Comparison of ENCODE assay signal across 8 cellular contexts in genomic region chr2:142131016-142131714, GRCh38. TPM values are rescaled to one million over a fixed set of nuclear protein-coding genes. Genes with fewer than 3 reads are reported as not detected.
DNase-seq lines count a peak whose midpoint lies in the region; ATAC-seq and TF ChIP-seq lines count a peak whose summit lies in the region.

Gene LRP1B, minus strand, starts transcription at chr2:142131016. Its CDS starts 287 bp downstream, at chr2:142130729.

- intact Hi-C loops in colonic mucosa (cut with DNase I): no loop called here
- intact Hi-C loops in left lung (cut with DNase I): no loop called here
- intact Hi-C loops in naive thymus-derived CD4-positive, alpha-beta T cell (cut with micrococcal nuclease): no loop called here

- ATAC-seq in GM21423 (IDR thresholded peaks at IDR 0.05; ENCODE audit: unreplicated experiment): peak; percentile 46
- peak; percentile 75 for ATAC-seq in left lung
- ATAC-seq in naive thymus-derived CD4-positive, alpha-beta T cell: no peak
- ATAC-seq in effector memory CD8-positive, alpha-beta T cell (replicated peaks): no peak

- DNase-seq in ELF-1 (ENCODE audit: low read depth, low spot score) (peak; percentile 49), NCI-H345 (lab: John Stamatoyannopoulos, UW) (peak; percentile 66), colonic mucosa (no peak), left lung (peak in 1 of 2 donors; percentile 33), suprapubic skin (ENCODE audit: low spot score in 2 of 2) (no peak)
- no peak for DNase-seq in naive thymus-derived CD4-positive, alpha-beta T cell
- DNase-seq in effector memory CD8-positive, alpha-beta T cell: no peak

- POLR2A ChIA-PET in naive thymus-derived CD4-positive, alpha-beta T cell (lab: Charles Lee): no interaction called here

- no peak within 1 kb of the TSS for H3K9ac ChIP-seq in colonic mucosa (ENCODE audit: low read depth in 2 of 2, low read length in 2 of 2)

- no peak for TF ChIP-seq POLR2A in suprapubic skin (IDR thresholded peaks at IDR 0.05)

- H3K9me3 ChIP-seq in colonic mucosa (no peaks in the 10 kb centered on the region), left lung (no peaks in the 10 kb centered on the region), suprapubic skin (no peaks in the 10 kb centered on the region)
- no peaks in the 10 kb centered on the region for H3K9me3 ChIP-seq in naive thymus-derived CD4-positive, alpha-beta T cell (ENCODE audit: control insufficient read depth in 2 of 3, low read length in 3 of 3)

- H3K4me1 ChIP-seq in colonic mucosa: peaks cover 3% of the 10 kb centered on the region
- H3K4me1 ChIP-seq in left lung: peaks cover 5 to 16% of the 10 kb centered on the region in 2 donors
- H3K4me1 ChIP-seq in suprapubic skin: peaks cover 18% of the 10 kb centered on the region
- no peaks in the 10 kb centered on the region for H3K4me1 ChIP-seq in naive thymus-derived CD4-positive, alpha-beta T cell (ENCODE audit: control insufficient read depth in 2 of 2, insufficient read depth in 2 of 2, low read length in 2 of 2)

- peaks cover 0 to 14% (median 0%) of the 10 kb centered on the region in 7 donors for H3K4me1 Mint-ChIP-seq in naive thymus-derived CD4-positive, alpha-beta T cell
- peaks cover 0 to 6% of the 10 kb centered on the region in 2 donors for H3K4me1 Mint-ChIP-seq in effector memory CD8-positive, alpha-beta T cell (ENCODE audit: low read depth in 2 of 2)

- H3K27me3 ChIP-seq in colonic mucosa: peaks cover 16% of the 10 kb centered on the region
- H3K27me3 ChIP-seq in left lung: peaks cover 20 to 57% of the 10 kb centered on the region in 2 donors
- H3K27me3 ChIP-seq in suprapubic skin: peaks cover 9% of the 10 kb centered on the region
- peaks cover 0 to 2% of the 10 kb centered on the region in 2 donors for H3K27me3 ChIP-seq in naive thymus-derived CD4-positive, alpha-beta T cell (ENCODE audit: control insufficient read depth in 2 of 2, insufficient read depth in 2 of 2, low read length in 2 of 2)

- H3K9me3 Mint-ChIP-seq in naive thymus-derived CD4-positive, alpha-beta T cell: peaks cover 0 to 18% (median 5%) of the 10 kb centered on the region in 11 donors
- H3K9me3 Mint-ChIP-seq in effector memory CD8-positive, alpha-beta T cell: peaks cover 6 to 7% of the 10 kb centered on the region in 2 donors

- H3K36me3 ChIP-seq in colonic mucosa (no peaks in the 10 kb centered on the region), left lung (no peaks in the 10 kb centered on the region), suprapubic skin (no peaks in the 10 kb centered on the region)
- no peaks in the 10 kb centered on the region for H3K36me3 ChIP-seq in naive thymus-derived CD4-positive, alpha-beta T cell (ENCODE audit: control insufficient read depth in 2 of 3, insufficient read depth in 3 of 3, low read length in 3 of 3)

- H3K4me3 ChIP-seq in colonic mucosa (peak within 1 kb of the TSS; percentile 33), left lung (peak within 1 kb of the TSS; percentile 32 to 36), suprapubic skin (peak within 1 kb of the TSS; percentile 59)
- H3K4me3 ChIP-seq in naive thymus-derived CD4-positive, alpha-beta T cell (ENCODE audit: low read length): no peak within 1 kb of the TSS

- no peak within 1 kb of the TSS for H3K27ac ChIP-seq in colonic mucosa
- no peak within 1 kb of the TSS for H3K27ac ChIP-seq in left lung
- peak within 1 kb of the TSS; percentile 0 for H3K27ac ChIP-seq in suprapubic skin
- no peak within 1 kb of the TSS for H3K27ac ChIP-seq in naive thymus-derived CD4-positive, alpha-beta T cell (ENCODE audit: low read depth, low read length)

- peak within 1 kb of the TSS in 3 of 10 donors; percentile 14 to 87 (median 33) for H3K4me3 Mint-ChIP-seq in naive thymus-derived CD4-positive, alpha-beta T cell
- peak within 1 kb of the TSS in 1 of 2 donors; percentile 40 for H3K4me3 Mint-ChIP-seq in effector memory CD8-positive, alpha-beta T cell

- H3K27ac Mint-ChIP-seq in naive thymus-derived CD4-positive, alpha-beta T cell: no peak within 1 kb of the TSS
- no peak within 1 kb of the TSS for H3K27ac Mint-ChIP-seq in effector memory CD8-positive, alpha-beta T cell

- no peak for TF ChIP-seq EP300 in suprapubic skin (IDR thresholded peaks at IDR 0.05)

- WGBS in suprapubic skin: 2% methylated on average over 21 of the region's 21 CpGs

- CTCF ChIA-PET in naive thymus-derived CD4-positive, alpha-beta T cell (lab: Charles Lee): no interaction called here

- peaks cover 35 to 45% (median 40%) of the 10 kb centered on the region in 5 donors for H3K27me3 Mint-ChIP-seq in naive thymus-derived CD4-positive, alpha-beta T cell
- H3K27me3 Mint-ChIP-seq in effector memory CD8-positive, alpha-beta T cell: peaks cover 0 to 17% of the 10 kb centered on the region in 2 donors

- peaks cover 0 to 12% (median 0%) of the 10 kb centered on the region in 5 donors for H3K36me3 Mint-ChIP-seq in naive thymus-derived CD4-positive, alpha-beta T cell
- no peaks in the 10 kb centered on the region for H3K36me3 Mint-ChIP-seq in effector memory CD8-positive, alpha-beta T cell (ENCODE audit: insufficient read depth)

- TF ChIP-seq CTCF in colonic mucosa (IDR thresholded peaks at IDR 0.05): no peak
- no peak for TF ChIP-seq CTCF in left lung (IDR thresholded peaks at IDR 0.05)
- TF ChIP-seq CTCF in suprapubic skin (IDR thresholded peaks at IDR 0.05): no peak

RNA-seq across cellular contexts. Expression of gene LRP1B, which starts in this region (rescaled TPM):
- total RNA-seq in colonic mucosa: under 1 TPM; 0.10 to 0.19 TPM
- total RNA-seq in left lung: under 1 TPM; 0.03 to 0.05 TPM
- total RNA-seq in suprapubic skin: 1 to 10 TPM in 2 of 4 donors, under 1 TPM in 2; 0.11 to 2.7 (median 1.3) TPM
- total RNA-seq in naive thymus-derived CD4-positive, alpha-beta T cell: under 1 TPM in 1 of 5 experiments, not detected in 4; 0.10 TPM
- not detected for polyA plus RNA-seq in naive thymus-derived CD4-positive, alpha-beta T cell

Comparison
In these comparisons a context has a peak if more than half of its experiments do, and no peak if none do; other contexts are left out.
1. Peak in ATAC-seq and H3K4me3 ChIP-seq in left lung; RNA of the gene not detected or under 1 TPM.
2. DNase-seq: peak in ELF-1 (single experiment) and NCI-H345 (single experiment); none in colonic mucosa (single experiment), suprapubic skin (0 of 2), naive thymus-derived CD4-positive, alpha-beta T cell (0 of 9) and effector memory CD8-positive, alpha-beta T cell (0 of 3).